Comparison of ENCODE assay signal across 4 cellular contexts in the genomic region with DNA sequence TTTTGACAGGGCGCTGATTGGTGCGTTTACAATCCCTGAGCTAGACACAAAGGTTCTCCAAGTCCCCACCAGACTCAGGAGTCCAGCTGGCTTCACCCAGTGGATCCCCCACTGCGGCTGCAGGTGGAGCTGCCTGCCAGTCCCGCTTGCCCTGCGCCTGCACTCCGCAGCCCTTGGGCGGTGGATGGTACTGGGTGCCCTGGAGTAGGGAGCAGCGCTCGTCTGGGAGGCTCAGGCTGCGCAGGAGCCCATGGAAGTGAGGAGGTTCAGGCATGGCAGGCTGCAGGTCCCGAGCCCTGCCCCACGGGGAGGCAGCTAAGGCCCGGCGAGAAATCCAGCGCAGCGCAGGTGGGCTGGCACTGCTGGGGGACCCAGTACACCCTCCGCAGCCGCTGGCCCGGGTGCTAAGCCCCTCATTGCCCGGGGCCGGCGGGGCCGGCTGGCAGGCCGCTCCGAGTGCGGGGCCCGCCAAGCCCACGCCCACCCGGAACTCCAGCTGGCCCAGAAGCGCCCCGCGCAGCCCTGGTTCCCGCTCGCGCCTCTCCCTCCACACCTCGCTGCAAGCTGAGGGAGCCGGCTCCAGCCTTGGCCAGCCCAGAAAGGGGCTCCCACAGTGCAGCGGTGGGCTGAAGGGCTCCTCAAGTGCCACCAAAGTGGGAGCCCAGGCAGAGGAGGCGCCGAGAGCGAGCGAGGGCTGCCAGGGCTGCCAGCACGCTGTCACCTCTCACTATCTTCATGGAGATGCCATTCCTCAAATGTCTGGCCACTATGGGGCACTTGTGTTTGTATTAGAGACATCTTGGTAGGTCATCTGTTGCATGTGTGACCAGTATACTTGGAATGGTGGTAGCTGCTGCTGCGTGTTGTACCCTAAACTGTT. TPM values are rescaled to one million over a fixed set of nuclear protein-coding genes. Genes with fewer than 3 reads are reported as not detected.
"Had no signal": no experiment of that assay in that cellular context is flagged by ENCODE, and none has a peak within 500 bp of the region (broad histone marks: within the 10 kb centered on the region; RNA-seq: fewer than 3 reads in every experiment).

No MANE protein-coding gene starts in this region.

RNA-seq across cellular contexts. Expression of a gene that starts 42.2 kb away (rescaled TPM):
- total RNA-seq: ascending aorta, body of pancreas, MCF 10A, PC-3 had no signal
